Comparison of ENCODE assay signal across 6 cellular contexts in genomic region chr22:17875631-17876030, GRCh38.
"Had no signal": no experiment of that assay in that cellular context is flagged by ENCODE, and none has a peak within 500 bp of the region (broad histone marks: within the 10 kb centered on the region; RNA-seq: fewer than 3 reads in every experiment).

No MANE protein-coding gene starts in this region.

- H3K27ac ChIP-seq: GM23248 had no signal

- H3K27ac Mint-ChIP-seq: HFFc6 had no signal

- H3K4me3 ChIP-seq: GM23248, HAP-1, K562 had no signal

- DNase-seq: GOT3, HFFc6, IMR-90 had no signal

- H3K4me3 Mint-ChIP-seq: HFFc6 had no signal

- H3K4me1 ChIP-seq: HAP-1 had no signal

- H3K9me3 Mint-ChIP-seq: HFFc6 had no signal

- H3K9me3 ChIP-seq: HAP-1 had no signal
